ENCODE assay signal across 20 cellular contexts in genomic region chr1:187654635-187655034, GRCh38.
DNase-seq lines count a peak whose midpoint lies in the region; ATAC-seq, FAIRE-seq and TF ChIP-seq lines count a peak whose summit lies in the region.
"Had no signal": no experiment of that assay in that cellular context is flagged by ENCODE, and none has a peak within 500 bp of the region (broad histone marks: within the 10 kb centered on the region; RNA-seq: fewer than 3 reads in every experiment).

No MANE protein-coding gene starts in this region.

- 70% methylated on average over 2 of the region's 2 CpGs for WGBS in suprapubic skin

- H3K9me3 ChIP-seq in keratinocyte (ENCODE audit: control insufficient read depth, low read depth, low read length) (no peaks in the 10 kb centered on the region), suprapubic skin (no peaks in the 10 kb centered on the region)
- H3K9me3 ChIP-seq: Caco-2, Peyer's patch, SJSA1 had no signal

- H3K4me3 ChIP-seq in brain microvascular endothelial cell (ENCODE audit: low read depth, low read length) (no peak overlapping the region), keratinocyte (ENCODE audit: control insufficient read depth in 2 of 3, extremely low read depth in 1 of 3, insufficient read depth in 2 of 3, low read depth in 1 of 3, low read length in 3 of 3) (peak overlapping the region in 1 of 3 experiments; percentile 25), suprapubic skin (no peak overlapping the region)
- H3K4me3 ChIP-seq: Peyer's patch, SJSA1 had no signal

- no peak for TF ChIP-seq CTCF in D721Med (IDR thresholded peaks at IDR 0.05; ENCODE audit: insufficient read depth, missing control alignments)
- TF ChIP-seq CTCF in brain microvascular endothelial cell (IDR thresholded peaks at IDR 0.05; ENCODE audit: low read depth, low read length, missing control alignments), result no peak
- no peak for TF ChIP-seq CTCF in keratinocyte (optimal IDR thresholded peaks at IDR 0.05 in 1 of 3, IDR thresholded peaks at IDR 0.05 in 1 of 3, conservative IDR thresholded peaks at IDR 0.05 in 1 of 3; ENCODE audit: extremely low read depth in 1 of 3, insufficient read depth in 2 of 3, low read length in 3 of 3)
- no peak for TF ChIP-seq CTCF in suprapubic skin (IDR thresholded peaks at IDR 0.05)

- H3K9ac ChIP-seq in keratinocyte (ENCODE audit: control insufficient read depth, extremely low read depth, insufficient read depth, low read length), result no peak overlapping the region

- no peaks in the 10 kb centered on the region for H4K20me1 ChIP-seq in keratinocyte (ENCODE audit: control insufficient read depth, extremely low read depth, insufficient read depth, low read length)

- TF ChIP-seq POLR2A in suprapubic skin (IDR thresholded peaks at IDR 0.05) (no peak), GM12891 (IDR thresholded peaks at IDR 0.05; ENCODE audit: low read depth, low read length) (no peak), GM18505 (IDR thresholded peaks at IDR 0.05; ENCODE audit: borderline replicate concordance, extremely low read depth, insufficient read depth, insufficient read length) (no peak)

- peak overlapping the region; percentile 16 for H3K4me2 ChIP-seq in keratinocyte (ENCODE audit: control insufficient read depth, extremely low read depth, insufficient read depth, low read depth, low read length)

- no peaks in the 10 kb centered on the region for H3K9me1 ChIP-seq in keratinocyte (ENCODE audit: control insufficient read depth, extremely low read depth, insufficient read depth, low read length)

- H3K4me1 ChIP-seq in keratinocyte (ENCODE audit: control insufficient read depth, extremely low read depth, insufficient read depth, low read length), result peaks cover 7% of the 10 kb centered on the region
- H3K4me1 ChIP-seq in suprapubic skin, result no peaks in the 10 kb centered on the region
- H3K4me1 ChIP-seq: Caco-2, Peyer's patch, SJSA1 had no signal

- DNase-seq in D721Med (ENCODE audit: insufficient read length, low spot score) (no peak), NCI-H526 treated with DMSO at 0.1 percent for 48 hours (lab: John Stamatoyannopoulos, UW) (peak; percentile 56), brain microvascular endothelial cell (no peak), keratinocyte (ENCODE audit: low read depth, low spot score) (no peak), suprapubic skin (ENCODE audit: low spot score in 2 of 2) (no peak), GM12891 (ENCODE audit: insufficient read length, low spot score) (no peak), OCI-M2 (lab: John Stamatoyannopoulos, UW; ENCODE audit: unreplicated experiment) (no peak)
- DNase-seq: Caco-2; CD4-positive, CD25-positive, alpha-beta regulatory T cell; DMS153; Kasumi-1; NCI-H1417; NCI-H1694 treated with DMSO at 0.1 percent for 48 hours; NCI-H2107; NCI-H748 treated with DMSO at 0.1 percent for 48 hours; Peyer's patch had no signal

- dilution Hi-C loops in keratinocyte (cut with MboI; ENCODE audit: extremely low pct_ligation_motif_present, low sequenced_read_pairs), result no loop called here

- FAIRE-seq in D721Med (lab: Jason Lieb, UNC) (peak; percentile 81), keratinocyte (lab: Jason Lieb, UNC) (no peak), GM12891 (lab: Jason Lieb, UNC) (no peak)
- FAIRE-seq: G401.6 had no signal

- no peak for TF ChIP-seq EP300 in suprapubic skin (IDR thresholded peaks at IDR 0.05)

- H3K36me3 ChIP-seq in brain microvascular endothelial cell (replicated peaks), result no peaks in the 10 kb centered on the region
- H3K36me3 ChIP-seq in keratinocyte (ENCODE audit: control insufficient read depth in 2 of 2, extremely low read depth in 1 of 2, insufficient read depth in 2 of 2, low read length in 2 of 2), result no peaks in the 10 kb centered on the region
- H3K36me3 ChIP-seq in suprapubic skin, result no peaks in the 10 kb centered on the region
- H3K36me3 ChIP-seq: Peyer's patch, SJSA1 had no signal

- ATAC-seq in GM18505 (IDR thresholded peaks at IDR 0.05; ENCODE audit: unreplicated experiment), result no peak
- ATAC-seq: Right ventricle myocardium inferior had no signal

- in situ Hi-C loops in brain microvascular endothelial cell (cut with HindIII; ENCODE audit: low pct_ligation_motif_present, low sequenced_read_pairs), result no loop called here

- no peaks in the 10 kb centered on the region for H3K79me2 ChIP-seq in keratinocyte (ENCODE audit: control insufficient read depth, insufficient read depth, low read length)

- H3K27ac ChIP-seq in brain microvascular endothelial cell (peak overlapping the region; percentile 9), keratinocyte (ENCODE audit: control insufficient read depth, insufficient read depth, low read length) (no peak overlapping the region), suprapubic skin (no peak overlapping the region)
- H3K27ac ChIP-seq: Peyer's patch, SJSA1 had no signal

- no peak overlapping the region for H2AFZ ChIP-seq in keratinocyte (ENCODE audit: control insufficient read depth, low read length)

- H3K27me3 ChIP-seq in brain microvascular endothelial cell (replicated peaks), result no peaks in the 10 kb centered on the region
- H3K27me3 ChIP-seq in keratinocyte (ENCODE audit: control insufficient read depth, extremely low read depth, insufficient read depth, low read length), result no peaks in the 10 kb centered on the region
- H3K27me3 ChIP-seq in suprapubic skin, result no peaks in the 10 kb centered on the region
- H3K27me3 ChIP-seq: Peyer's patch, SJSA1 had no signal

TF ChIP-seq in GM12891, 5 proteins besides CTCF, POLR2A, EP300 and RAD21:
- TF ChIP-seq SPI1 (IDR thresholded peaks at IDR 0.05; ENCODE audit: low read depth, low read length) (no peak), POU2F2 (IDR thresholded peaks at IDR 0.05; ENCODE audit: low read depth, low read length) (no peak), TAF1 (IDR thresholded peaks at IDR 0.05; ENCODE audit: low read depth, low read length) (no peak), POLR2AphosphoS5 (IDR thresholded peaks at IDR 0.05; ENCODE audit: low read depth, low read length) (no peak), PAX5 (IDR thresholded peaks at IDR 0.05; ENCODE audit: insufficient read depth, low read length, severe bottlenecking) (no peak)
